Comparison of ENCODE assay signal across 8 cellular contexts in genomic region chr6:2990932-2991506, GRCh38. TPM values are rescaled to one million over a fixed set of nuclear protein-coding genes. Genes with fewer than 3 reads are reported as not detected.
A peak's percentile ranks its signal among the peaks of the same experiment; 100 is the strongest.
DNase-seq lines count a peak whose midpoint lies in the region; ATAC-seq and TF ChIP-seq lines count a peak whose summit lies in the region.

No MANE protein-coding gene starts in this region.

- H3K27me3 ChIP-seq in heart left ventricle (no peaks in the 10 kb centered on the region), brain microvascular endothelial cell (replicated peaks) (no peaks in the 10 kb centered on the region), mesendoderm (ENCODE audit: insufficient read depth, low read length, poor library complexity) (no peaks in the 10 kb centered on the region)

- H3K36me3 ChIP-seq in heart left ventricle (peaks cover 0 to 8% (median 0%) of the 10 kb centered on the region in 9 donors), brain microvascular endothelial cell (replicated peaks) (no peaks in the 10 kb centered on the region), mesendoderm (ENCODE audit: control insufficient read depth, insufficient read depth, low read length) (no peaks in the 10 kb centered on the region)

- H3K9ac ChIP-seq in mesendoderm (ENCODE audit: low read length), result peak overlapping the region; percentile 45

- in situ Hi-C loops in brain microvascular endothelial cell (cut with HindIII; ENCODE audit: low pct_ligation_motif_present, low sequenced_read_pairs), result no loop called here

- no peak for ATAC-seq in heart left ventricle
- no peak for ATAC-seq in Right ventricle myocardium inferior
- no peak for ATAC-seq in GM18870 (IDR thresholded peaks at IDR 0.05; ENCODE audit: unreplicated experiment)
- no peak for ATAC-seq in HG03460 (IDR thresholded peaks at IDR 0.05; ENCODE audit: unreplicated experiment)

- H3K4ac ChIP-seq in mesendoderm (ENCODE audit: low read depth, low read length), result no peak overlapping the region

- no peak for TF ChIP-seq POLR2A in heart left ventricle (IDR thresholded peaks at IDR 0.05)

- DNase-seq in heart left ventricle, result no peak
- no peak for DNase-seq in Right ventricle myocardium inferior (ENCODE audit: missing footprints)
- no peak for DNase-seq in brain microvascular endothelial cell
- DNase-seq in mesendoderm, result no peak
- DNase-seq in ureter (ENCODE audit: low spot score), result peak; percentile 28
- no peak for DNase-seq in HK-2 (ENCODE audit: unreplicated experiment)

- no peak overlapping the region for H4K5ac ChIP-seq in mesendoderm (ENCODE audit: low read length)

- peak overlapping the region; percentile 92 to 100 (median 99) for H3K27ac ChIP-seq in heart left ventricle
- peak overlapping the region; percentile 98 for H3K27ac ChIP-seq in brain microvascular endothelial cell
- H3K27ac ChIP-seq in mesendoderm (ENCODE audit: low read depth, low read length), result peak overlapping the region; percentile 78

- H2BK120ac ChIP-seq in mesendoderm (ENCODE audit: low read depth, low read length), result no peak overlapping the region

- TF ChIP-seq CTCF in heart left ventricle (IDR thresholded peaks at IDR 0.05) (no peak), brain microvascular endothelial cell (IDR thresholded peaks at IDR 0.05; ENCODE audit: low read depth, low read length, missing control alignments) (no peak)

- H3K4me1 ChIP-seq in heart left ventricle, result peaks cover 0 to 29% (median 18%) of the 10 kb centered on the region in 12 donors
- peaks cover 9% of the 10 kb centered on the region for H3K4me1 ChIP-seq in mesendoderm (ENCODE audit: control insufficient read depth, low read depth, low read length)

- peak overlapping the region; percentile 62 for H2BK5ac ChIP-seq in mesendoderm (ENCODE audit: low read length)

- H2AK5ac ChIP-seq in mesendoderm (ENCODE audit: low read length), result no peak overlapping the region

- WGBS in heart left ventricle, 4 donors, result 2 to 5% (median 5%) methylated on average over 10 of the region's 10 CpGs
- no CpG with 5 or more reads among the region's 10 CpGs for WGBS in mesendoderm (ENCODE audit: extremely low coverage, insufficient coverage, low lambda C conversion rate)

- H2BK15ac ChIP-seq in mesendoderm (replicated peaks; ENCODE audit: low read depth), result peak overlapping the region; percentile 76

- H3K4me3 ChIP-seq in heart left ventricle (peak overlapping the region; percentile 69 to 93 (median 80)), brain microvascular endothelial cell (ENCODE audit: low read depth, low read length) (peak overlapping the region; percentile 71), mesendoderm (ENCODE audit: low read length) (no peak overlapping the region)

- no peaks in the 10 kb centered on the region for H3K79me1 ChIP-seq in mesendoderm (ENCODE audit: low read length)

- H4K8ac ChIP-seq in mesendoderm (ENCODE audit: low read depth, low read length), result no peak overlapping the region

- no peak overlapping the region for H3K23ac ChIP-seq in mesendoderm (ENCODE audit: low read length)

- intact Hi-C loops in heart left ventricle (cut with DNase I), result loop anchor here in 3 of 10 donors (10.0 kb wide), 1 partner anchor 264 kb away; the partner anchor contains the start of gene PSMG4 (in 3 of the 3)
- intact Hi-C loops in Right ventricle myocardium inferior (cut with DNase I), result loop anchor here (10.0 kb wide), 2 partner anchors 264 to 1004 kb away; partner anchors contain the start of gene PSMG4

- H3K4me2 ChIP-seq in mesendoderm (ENCODE audit: low read length), result no peak overlapping the region

- H3K56ac ChIP-seq in mesendoderm (ENCODE audit: low read length), result peak overlapping the region; percentile 98

- H3K18ac ChIP-seq in mesendoderm (ENCODE audit: low read length), result peak overlapping the region; percentile 85

- H3K9me3 ChIP-seq in heart left ventricle, result no peaks in the 10 kb centered on the region

- H3K79me2 ChIP-seq in mesendoderm (ENCODE audit: control insufficient read depth, insufficient read depth, low read length), result no peaks in the 10 kb centered on the region

RNA-seq across cellular contexts. Expression of gene NQO2, which starts 8.7 kb away (rescaled TPM):
- total RNA-seq in heart left ventricle (10 to 100 TPM; 37.0 to 76.0 (median 62.8) TPM), Right ventricle myocardium inferior (57.5 TPM), ureter (27.0 TPM)
- 10 to 100 TPM; 40.8 to 85.4 TPM for polyA plus RNA-seq in heart left ventricle
- polyA plus RNA-seq in mesendoderm (2013, experiment 1 of 2), result 103 TPM
- 109 TPM for polyA plus RNA-seq in mesendoderm (2013, experiment 2 of 2)

RNA-seq across cellular contexts. Expression of gene SERPINB6, which starts 19.7 kb away (rescaled TPM):
- total RNA-seq in heart left ventricle (100 to 1,000 TPM; 168 to 246 (median 188) TPM), Right ventricle myocardium inferior (275 TPM), ureter (121 TPM)
- 100 to 1,000 TPM; 146 to 157 TPM for polyA plus RNA-seq in heart left ventricle
- 40.3 TPM for polyA plus RNA-seq in mesendoderm (2013, experiment 1 of 2)
- polyA plus RNA-seq in mesendoderm (2013, experiment 2 of 2), result 41.2 TPM
